In the genomic region with DNA sequence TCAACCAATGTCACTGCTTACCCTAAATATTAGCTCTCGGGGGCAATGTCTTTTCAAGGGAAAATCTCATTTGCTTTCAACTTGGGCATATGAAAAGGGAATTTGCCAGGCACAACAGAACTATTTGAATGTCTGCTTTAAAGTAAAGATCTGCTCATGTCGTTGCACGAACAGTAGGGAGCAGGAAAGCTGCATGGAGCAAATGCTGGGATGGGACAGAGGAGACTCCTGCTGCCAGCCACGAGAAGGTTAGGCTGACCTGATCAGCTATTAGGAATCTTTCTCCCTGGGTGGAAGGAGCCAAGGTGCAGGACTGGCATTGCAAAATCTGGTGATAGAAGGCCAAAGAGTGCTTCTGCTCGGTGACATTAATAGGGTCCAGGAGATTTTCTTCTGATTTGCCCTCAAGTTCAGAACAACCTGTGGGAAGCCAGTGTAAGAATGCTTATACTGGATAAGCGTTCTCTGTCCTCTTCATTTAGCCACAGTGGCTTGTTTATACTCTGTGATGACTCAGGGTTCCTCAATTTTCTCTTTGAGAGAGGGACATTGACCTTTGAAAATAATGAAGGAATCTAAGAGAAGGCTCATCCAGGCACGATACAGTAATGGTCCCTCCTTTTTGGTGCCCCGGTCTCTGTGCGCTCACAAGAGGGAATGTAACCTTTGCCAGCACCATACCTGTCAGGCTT, we compare ENCODE assay signal across 14 cellular contexts. TPM values are rescaled to one million over a fixed set of nuclear protein-coding genes. Genes with fewer than 3 reads are reported as not detected.
A peak's percentile ranks its signal among the peaks of the same experiment; 100 is the strongest.
DNase-seq lines count a peak whose midpoint lies in the region; ATAC-seq and TF ChIP-seq lines count a peak whose summit lies in the region.
"Had no signal": no experiment of that assay in that cellular context is flagged by ENCODE, and none has a peak within 500 bp of the region (broad histone marks: within the 10 kb centered on the region; RNA-seq: fewer than 3 reads in every experiment).

No MANE protein-coding gene starts in this region.

- no peak for DNase-seq in HFF-Myc (ENCODE audit: extremely low read depth, low read depth)
- DNase-seq in colonic mucosa = no peak
- DNase-seq in left lung = no peak
- no peak for DNase-seq in suprapubic skin (ENCODE audit: low spot score in 2 of 2)
- no peak for DNase-seq in medulla oblongata (ENCODE audit: extremely low spot score)
- no peak for DNase-seq in NCI-H1417 treated with DMSO at 0.1 percent for 48 hours (lab: John Stamatoyannopoulos, UW)
- DNase-seq: activated T-cell treated with anti-CD3 and anti-CD28 coated beads, Interleukin-2, amount 50 U/mL, for 1 hour; NCI-H146; stimulated activated naive CD4-positive, alpha-beta T cell had no signal

- intact Hi-C loops in colonic mucosa (cut with DNase I) = no loop called here
- intact Hi-C loops in left lung (cut with DNase I) = no loop called here

- WGBS in suprapubic skin = 68% methylated on average over 9 of the region's 9 CpGs

- no peaks in the 10 kb centered on the region for H3K27me3 ChIP-seq in colonic mucosa
- peaks cover 0 to 2% of the 10 kb centered on the region in 2 donors for H3K27me3 ChIP-seq in left lung
- H3K27me3 ChIP-seq in suprapubic skin = no peaks in the 10 kb centered on the region
- H3K27me3 ChIP-seq: ovary had no signal

- no peaks in the 10 kb centered on the region for H3K4me1 ChIP-seq in colonic mucosa
- H3K4me1 ChIP-seq in left lung = no peaks in the 10 kb centered on the region
- peaks cover 29% of the 10 kb centered on the region for H3K4me1 ChIP-seq in suprapubic skin

- no peak for TF ChIP-seq POLR2A in suprapubic skin (IDR thresholded peaks at IDR 0.05)

- H3K9ac ChIP-seq in colonic mucosa (ENCODE audit: low read depth in 2 of 2, low read length in 2 of 2) = peak overlapping the region in 1 of 2 donors; percentile 28

- H3K9me3 ChIP-seq in colonic mucosa = no peaks in the 10 kb centered on the region
- no peaks in the 10 kb centered on the region for H3K9me3 ChIP-seq in left lung
- H3K9me3 ChIP-seq in suprapubic skin = no peaks in the 10 kb centered on the region
- H3K9me3 ChIP-seq: ovary had no signal

- H3K36me3 ChIP-seq in colonic mucosa (no peaks in the 10 kb centered on the region), left lung (no peaks in the 10 kb centered on the region), suprapubic skin (no peaks in the 10 kb centered on the region)
- H3K36me3 ChIP-seq: ovary had no signal

- TF ChIP-seq CTCF in HFF-Myc (IDR thresholded peaks at IDR 0.05; ENCODE audit: low read depth, low read length, missing control alignments) (peak; percentile 24), colonic mucosa (IDR thresholded peaks at IDR 0.05) (no peak), left lung (IDR thresholded peaks at IDR 0.05) (no peak), suprapubic skin (IDR thresholded peaks at IDR 0.05) (no peak)

- ATAC-seq in left lung (peak; percentile 56), HG03378 (IDR thresholded peaks at IDR 0.05; ENCODE audit: unreplicated experiment) (no peak), HG02610 (IDR thresholded peaks at IDR 0.05; ENCODE audit: unreplicated experiment) (no peak)
- ATAC-seq: esophagus mucosa had no signal

- no peak for TF ChIP-seq EP300 in suprapubic skin (IDR thresholded peaks at IDR 0.05)

- H3K27ac ChIP-seq in colonic mucosa = peak overlapping the region; percentile 43
- H3K27ac ChIP-seq in left lung = peak overlapping the region in 1 of 2 donors; percentile 63
- peak overlapping the region; percentile 74 for H3K27ac ChIP-seq in suprapubic skin
- H3K27ac ChIP-seq: SK-N-MC had no signal

- H3K4me3 ChIP-seq in HFF-Myc (replicated peaks; ENCODE audit: low read depth, low read length) (peak overlapping the region; percentile 17), colonic mucosa (no peak overlapping the region), left lung (no peak overlapping the region), suprapubic skin (no peak overlapping the region)
- H3K4me3 ChIP-seq: ovary, SK-N-MC had no signal

RNA-seq across cellular contexts. Expression of gene FHL1, which starts 22.9 kb away (rescaled TPM):
- 100 to 1,000 TPM in 1 of 2 donors, 10 to 100 TPM in 1; 20.0 to 176 TPM for total RNA-seq in colonic mucosa
- total RNA-seq in left lung = 100 to 1,000 TPM; 118 to 150 TPM
- 100 to 1,000 TPM in 2 of 4 donors, 10 to 100 TPM in 2; 64.1 to 225 (median 86.5) TPM for total RNA-seq in suprapubic skin
